ENCODE assay signal across 13 cellular contexts in genomic region chr5:100828756-100829342, GRCh38.
DNase-seq lines count a peak whose midpoint lies in the region; ATAC-seq and TF ChIP-seq lines count a peak whose summit lies in the region.
"Had no signal": no experiment of that assay in that cellular context is flagged by ENCODE, and none has a peak within 500 bp of the region (broad histone marks: within the 10 kb centered on the region; RNA-seq: fewer than 3 reads in every experiment).

No MANE protein-coding gene starts in this region.

- no peaks in the 10 kb centered on the region for H3K27me3 ChIP-seq in Karpas-422 (ENCODE audit: low read length)
- H3K27me3 ChIP-seq in gastrocnemius medialis = no peaks in the 10 kb centered on the region

- peaks cover 35% of the 10 kb centered on the region for H3K4me1 Mint-ChIP-seq in dendritic cell treated with granulocyte-macrophage colony-stimulating factor and Interleukin-4, amounts not matched to agents 40 ng/mL and 50 ng/mL, for 4 days (ENCODE audit: low read depth)

- TF ChIP-seq CTCF in gastrocnemius medialis (IDR thresholded peaks at IDR 0.05 in 4 of 5, conservative IDR thresholded peaks at IDR 0.05 in 1 of 5) (no peak), GM20000 (IDR thresholded peaks at IDR 0.05; ENCODE audit: extremely low read depth, missing control alignments) (no peak)

- intact Hi-C loops in dendritic cell treated with granulocyte-macrophage colony-stimulating factor and Interleukin-4, amounts not matched to agents 40 ng/mL and 50 ng/mL, for 4 days (cut with micrococcal nuclease) = loop anchor here (1.0 to 10.0 kb wide), 2 partner anchors 70 to 204 kb away; no protein-coding TSS in a partner anchor
- intact Hi-C loops in gastrocnemius medialis (cut with DNase I; ENCODE audit: low total_unique reads) = no loop called here

- H3K36me3 Mint-ChIP-seq in dendritic cell treated with granulocyte-macrophage colony-stimulating factor and Interleukin-4, amounts not matched to agents 40 ng/mL and 50 ng/mL, for 4 days (ENCODE audit: low read depth) = peaks cover 43% of the 10 kb centered on the region

- H3K4me3 ChIP-seq in GM08714 (ENCODE audit: low read length) (0 out of 2 replicates have a peak overlapping the region, but pooled peaks have one; percentile 36), Karpas-422 (ENCODE audit: low read length) (0 out of 2 replicates have a peak overlapping the region, but pooled peaks have one; percentile 45), gastrocnemius medialis (no peak overlapping the region)

- H3K9me2 ChIP-seq in Karpas-422 (replicated peaks; ENCODE audit: insufficient read depth, low read length) = no peaks in the 10 kb centered on the region

- H3K9me3 ChIP-seq in Karpas-422 (ENCODE audit: low read length) (no peaks in the 10 kb centered on the region), gastrocnemius medialis (no peaks in the 10 kb centered on the region)

- peak overlapping the region; percentile 73 for H3K4me2 ChIP-seq in Karpas-422 (ENCODE audit: low read depth, low read length, poor library complexity, severe bottlenecking)

- H4K20me1 ChIP-seq in Karpas-422 (ENCODE audit: insufficient read depth, low read depth, low read length) = no peaks in the 10 kb centered on the region

- in situ Hi-C loops in gastrocnemius medialis (cut with MboI; ENCODE audit: low sequenced_read_pairs in 4 of 4) = no loop called here

- H3K9ac ChIP-seq in Karpas-422 (ENCODE audit: low read length) = peak overlapping the region; percentile 64

- peak overlapping the region; percentile 51 for H3K4me3 Mint-ChIP-seq in dendritic cell treated with granulocyte-macrophage colony-stimulating factor and Interleukin-4, amounts not matched to agents 40 ng/mL and 50 ng/mL, for 4 days
- H3K4me3 Mint-ChIP-seq: HFFc6, neural crest cell had no signal

- no peaks in the 10 kb centered on the region for H3K9me3 Mint-ChIP-seq in dendritic cell treated with granulocyte-macrophage colony-stimulating factor and Interleukin-4, amounts not matched to agents 40 ng/mL and 50 ng/mL, for 4 days
- H3K9me3 Mint-ChIP-seq: HFFc6, neural crest cell had no signal

- H3K36me3 ChIP-seq in Karpas-422 (ENCODE audit: insufficient read depth, low read length) = no peaks in the 10 kb centered on the region
- no peaks in the 10 kb centered on the region for H3K36me3 ChIP-seq in gastrocnemius medialis
- H3K36me3 ChIP-seq: WERI-Rb-1 had no signal

- H3K4me1 ChIP-seq in Karpas-422 (ENCODE audit: low read length) (peaks cover 43% of the 10 kb centered on the region), gastrocnemius medialis (peaks cover 0 to 6% of the 10 kb centered on the region in 2 donors)

- H2AFZ ChIP-seq in Karpas-422 (ENCODE audit: low read length) = peak overlapping the region; percentile 82; the same call in 1 of the 2 replicates

- H3K79me2 ChIP-seq in Karpas-422 (ENCODE audit: low read length) = no peaks in the 10 kb centered on the region

- peak overlapping the region; percentile 90 for H3K27ac Mint-ChIP-seq in dendritic cell treated with granulocyte-macrophage colony-stimulating factor and Interleukin-4, amounts not matched to agents 40 ng/mL and 50 ng/mL, for 4 days
- H3K27ac Mint-ChIP-seq: HFFc6 had no signal

- H3K27ac ChIP-seq in Karpas-422 (ENCODE audit: low read length) = peak overlapping the region; percentile 94
- H3K27ac ChIP-seq in gastrocnemius medialis = peak overlapping the region; percentile 11 to 43 (median 28)
- H3K27ac ChIP-seq: WERI-Rb-1 had no signal

- no peaks in the 10 kb centered on the region for H3K27me3 Mint-ChIP-seq in dendritic cell treated with granulocyte-macrophage colony-stimulating factor and Interleukin-4, amounts not matched to agents 40 ng/mL and 50 ng/mL, for 4 days

- no peak for ATAC-seq in gastrocnemius medialis

- DNase-seq in Karpas-422 (no peak), gastrocnemius medialis (no peak), GM20000 (ENCODE audit: low spot score) (no peak), GM19238 (ENCODE audit: insufficient read length, low spot score) (no peak)
- DNase-seq in stimulated activated CD4-positive, alpha-beta T cell treated with anti-CD3 and anti-CD28 coated beads, Interleukin-1b, Interleukin-23, amount 100 ng/mL, for 48 hours = no peak
- DNase-seq: activated gamma-delta T cell, Calu3, cerebellar nuclear complex, HFFc6, WERI-Rb-1 had no signal

- TF ChIP-seq POLR2A in gastrocnemius medialis (IDR thresholded peaks at IDR 0.05) = no peak

Comparison
In these comparisons a context has a peak if more than half of its experiments do, and no peak if none do; other contexts are left out.
1. H3K4me3 ChIP-seq: peak in GM08714 (single experiment) and Karpas-422 (single experiment); none in gastrocnemius medialis (0 of 4).